In the genomic region with DNA sequence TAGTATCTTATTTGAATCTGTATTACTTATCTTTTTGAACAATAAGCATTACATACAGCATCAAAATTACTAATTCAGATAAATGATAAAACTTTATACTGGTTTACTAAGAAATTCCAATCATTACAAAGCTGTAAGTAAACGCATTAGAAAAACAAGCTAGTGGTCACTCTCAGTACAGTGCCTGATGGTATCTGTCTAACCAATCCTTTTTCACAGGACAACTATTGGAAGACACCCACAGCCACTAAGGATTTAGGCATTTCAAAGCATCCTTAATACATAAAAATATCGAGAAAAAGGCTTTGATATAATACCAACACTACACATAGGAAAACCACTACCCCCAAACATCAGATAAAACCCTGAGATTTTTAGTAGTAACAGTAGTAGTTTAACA, we compare ENCODE assay signal across 10 cellular contexts. TPM values are rescaled to one million over a fixed set of nuclear protein-coding genes. Genes with fewer than 3 reads are reported as not detected.
DNase-seq lines count a peak whose midpoint lies in the region; ATAC-seq and TF ChIP-seq lines count a peak whose summit lies in the region.
"Had no signal": no experiment of that assay in that cellular context is flagged by ENCODE, and none has a peak within 500 bp of the region (broad histone marks: within the 10 kb centered on the region; RNA-seq: fewer than 3 reads in every experiment).

No MANE protein-coding gene starts in this region.

- TF ChIP-seq CTCF in heart right ventricle (IDR thresholded peaks at IDR 0.05) = no peak
- TF ChIP-seq CTCF in astrocyte of the cerebellum (IDR thresholded peaks at IDR 0.05; ENCODE audit: low read depth, low read length, missing control alignments) = no peak
- no peak for TF ChIP-seq CTCF in lower lobe of right lung (IDR thresholded peaks at IDR 0.05)
- TF ChIP-seq CTCF in vagina (IDR thresholded peaks at IDR 0.05) = no peak
- no peak for TF ChIP-seq CTCF in uterus (IDR thresholded peaks at IDR 0.05)

- in situ Hi-C loops in astrocyte of the cerebellum (cut with HindIII; ENCODE audit: low sequenced_read_pairs) = no loop called here

- H3K4me1 ChIP-seq in heart right ventricle = peaks cover 0 to 64% (median 48%) of the 10 kb centered on the region in 9 donors
- H3K4me1 ChIP-seq in lower lobe of right lung = peaks cover 56% of the 10 kb centered on the region
- peaks cover 54% of the 10 kb centered on the region for H3K4me1 ChIP-seq in vagina
- no peaks in the 10 kb centered on the region for H3K4me1 ChIP-seq in uterus

- H3K9me3 ChIP-seq in heart right ventricle (no peaks in the 10 kb centered on the region), lower lobe of right lung (no peaks in the 10 kb centered on the region), vagina (no peaks in the 10 kb centered on the region), uterus (no peaks in the 10 kb centered on the region)

- 47 to 49% methylated on average over 2 of the region's 2 CpGs for WGBS in heart right ventricle, 2 donors

- TF ChIP-seq POLR2A in vagina (IDR thresholded peaks at IDR 0.05) (no peak), uterus (IDR thresholded peaks at IDR 0.05) (no peak)

- ATAC-seq in heart right ventricle = no peak
- ATAC-seq in left ventricle myocardium superior = no peak
- no peak for ATAC-seq in lower lobe of right lung

- peaks cover 0 to 47% (median 16%) of the 10 kb centered on the region in 9 donors for H3K36me3 ChIP-seq in heart right ventricle
- peaks cover 40% of the 10 kb centered on the region for H3K36me3 ChIP-seq in lower lobe of right lung
- peaks cover 0 to 34% of the 10 kb centered on the region in 2 donors for H3K36me3 ChIP-seq in vagina
- H3K36me3 ChIP-seq in uterus = no peaks in the 10 kb centered on the region

- intact Hi-C loops in heart right ventricle (cut with DNase I) (loop anchor here (5.0 to 10.0 kb wide), 16 partner anchors 55 to 825 kb away; a partner anchor contains a TSS), left ventricle myocardium superior (cut with micrococcal nuclease) (no loop called here), lower lobe of right lung (cut with DNase I) (no loop called here), vagina (cut with DNase I) (loop anchor here (5.0 to 10.0 kb wide), 2 partner anchors 63 to 825 kb away; a partner anchor contains a TSS), uterus (cut with DNase I; ENCODE audit: low total_unique reads) (loop anchor here (10.0 kb wide), 1 partner anchor 75 kb away; a partner anchor contains a TSS)

- DNase-seq in heart right ventricle = no peak
- no peak for DNase-seq in left ventricle myocardium superior
- DNase-seq in astrocyte of the cerebellum (ENCODE audit: low read depth) = no peak
- no peak for DNase-seq in lower lobe of right lung
- no peak for DNase-seq in vagina (ENCODE audit: extremely low spot score in 2 of 2)
- no peak for DNase-seq in Ammon's horn (ENCODE audit: low spot score)
- no peak for DNase-seq in uterus
- DNase-seq in activated CD4-positive, alpha-beta T cell treated with anti-CD3 and anti-CD28 coated beads for 1 hour = no peak
- DNase-seq: cortex of kidney, NCI-H1048 had no signal

- H3K27ac ChIP-seq in heart right ventricle (peak overlapping the region in 1 of 10 donors; percentile 100), lower lobe of right lung (no peak overlapping the region), vagina (no peak overlapping the region), uterus (no peak overlapping the region)

- no peaks in the 10 kb centered on the region for H3K27me3 ChIP-seq in heart right ventricle
- no peaks in the 10 kb centered on the region for H3K27me3 ChIP-seq in lower lobe of right lung (ENCODE audit: low read depth)
- H3K27me3 ChIP-seq in vagina = no peaks in the 10 kb centered on the region
- no peaks in the 10 kb centered on the region for H3K27me3 ChIP-seq in uterus

- H3K4me3 ChIP-seq in heart right ventricle (peak overlapping the region in 9 of 10 donors; percentile 75 to 96 (median 85)), astrocyte of the cerebellum (ENCODE audit: low read depth, low read length) (peak overlapping the region; percentile 84), lower lobe of right lung (peak overlapping the region; percentile 88), vagina (peak overlapping the region; percentile 87 to 98), uterus (peak overlapping the region in 1 of 2 donors; percentile 75)

RNA-seq across cellular contexts. Expression of a gene that starts 2.6 kb away (rescaled TPM):
- total RNA-seq in heart right ventricle = 100 to 1,000 TPM; 106 to 180 (median 130) TPM
- polyA plus RNA-seq in heart right ventricle = 100 to 1,000 TPM in 1 of 2 donors, 10 to 100 TPM in 1; 88.5 to 138 TPM
- total RNA-seq in left ventricle myocardium superior = 100 TPM
- 307 TPM for total RNA-seq in lower lobe of right lung
- total RNA-seq in vagina = 115 TPM
- 100 to 1,000 TPM in 3 of 4 donors, 10 to 100 TPM in 1; 64.0 to 314 (median 182) TPM for total RNA-seq in uterus

Comparison
In these comparisons a context has a peak if more than half of its experiments do, and no peak if none do; other contexts are left out.
1. intact Hi-C loops: an anchor here in heart right ventricle (5.0 to 10.0 kb wide), vagina (5.0 to 10.0 kb wide) and uterus (10.0 kb wide); none called in left ventricle myocardium superior and lower lobe of right lung.